In the genomic region with DNA sequence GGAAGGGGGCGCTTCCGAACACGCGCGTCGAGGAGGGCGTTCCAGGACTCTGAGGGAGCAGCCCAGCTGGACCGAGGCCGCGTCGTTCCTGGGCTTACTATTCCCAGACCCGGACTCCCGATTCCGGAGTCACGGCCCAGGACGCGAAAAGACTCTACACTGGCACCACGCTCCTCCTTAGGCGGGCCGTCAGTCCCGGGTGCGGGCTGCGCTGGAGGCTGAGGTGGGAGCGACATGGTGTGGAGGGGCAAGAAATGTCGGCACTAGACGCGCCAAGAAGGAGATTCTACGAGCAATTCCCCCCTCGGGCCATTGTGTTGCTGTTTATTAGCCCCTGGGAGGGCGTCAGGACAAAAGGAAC, we compare ENCODE assay signal across 8 cellular contexts. TPM values are rescaled to one million over a fixed set of nuclear protein-coding genes. Genes with fewer than 3 reads are reported as not detected.
DNase-seq lines count a peak whose midpoint lies in the region; ATAC-seq, FAIRE-seq and TF ChIP-seq lines count a peak whose summit lies in the region.

No MANE protein-coding gene starts in this region.

- H3K9ac ChIP-seq in kidney (ENCODE audit: low read length in 2 of 2) (peak overlapping the region in 1 of 2 donors; percentile 51), stomach smooth muscle (ENCODE audit: low read length in 2 of 2) (peak overlapping the region; percentile 7 to 21)

- H3K9me3 ChIP-seq in kidney (ENCODE audit: control insufficient read depth in 1 of 2, low read length in 2 of 2) (no peaks in the 10 kb centered on the region), stomach smooth muscle (ENCODE audit: control insufficient read depth in 2 of 2, low read length in 2 of 2) (no peaks in the 10 kb centered on the region)

- H3K27ac ChIP-seq in kidney (ENCODE audit: low read depth in 2 of 2, low read length in 2 of 2), result no peak overlapping the region
- H3K27ac ChIP-seq in stomach smooth muscle (ENCODE audit: low read length), result no peak overlapping the region

- H3K27me3 ChIP-seq in stomach smooth muscle (ENCODE audit: control insufficient read depth in 1 of 2, insufficient read depth in 2 of 2, low read length in 2 of 2), result no peaks in the 10 kb centered on the region

- FAIRE-seq in kidney (lab: Jason Lieb, UNC), result no peak

- intact Hi-C loops in kidney (cut with DNase I), result no loop called here

- H3K36me3 ChIP-seq in kidney (ENCODE audit: control insufficient read depth in 1 of 2, insufficient read depth in 2 of 2, low read length in 2 of 2) (no peaks in the 10 kb centered on the region), stomach smooth muscle (ENCODE audit: control insufficient read depth in 2 of 2, insufficient read depth in 2 of 2, low read length in 2 of 2) (no peaks in the 10 kb centered on the region)

- H3K4me3 ChIP-seq in astrocyte of the spinal cord (ENCODE audit: low read depth, low read length), result peak overlapping the region; percentile 58
- H3K4me3 ChIP-seq in kidney (ENCODE audit: low read length in 2 of 2), result peak overlapping the region; percentile 78 to 82
- H3K4me3 ChIP-seq in stomach smooth muscle (ENCODE audit: low read length in 2 of 2), result peak overlapping the region; percentile 71 to 78

- TF ChIP-seq CTCF in astrocyte of the spinal cord (IDR thresholded peaks at IDR 0.05; ENCODE audit: low read depth, low read length), result no peak
- TF ChIP-seq CTCF in kidney (IDR thresholded peaks at IDR 0.05; ENCODE audit: borderline replicate concordance, extremely low read depth, insufficient read depth), result no peak

- DNase-seq in Ammon's horn (ENCODE audit: low spot score) (peak; percentile 20), astrocyte of the spinal cord (ENCODE audit: low read depth, low spot score) (peak; percentile 4), kidney (peak; percentile 62), islet precursor cell (no peak), NCI-H748 (lab: John Stamatoyannopoulos, UW; ENCODE audit: unreplicated experiment) (no peak)

- H3K4me1 ChIP-seq in kidney (ENCODE audit: control insufficient read depth in 1 of 2, insufficient read depth in 1 of 2, low read depth in 1 of 2, low read length in 2 of 2), result peaks cover 0 to 6% of the 10 kb centered on the region in 2 donors
- peaks cover 19% of the 10 kb centered on the region for H3K4me1 ChIP-seq in stomach smooth muscle (ENCODE audit: control insufficient read depth, insufficient read depth, low read length)

- ATAC-seq in GM19395 (IDR thresholded peaks at IDR 0.05; ENCODE audit: unreplicated experiment) (peak; percentile 48), HG03442 (IDR thresholded peaks at IDR 0.05; ENCODE audit: unreplicated experiment) (peak; percentile 22)

- in situ Hi-C loops in astrocyte of the spinal cord (cut with HindIII; ENCODE audit: low sequenced_read_pairs), result no loop called here

RNA-seq across cellular contexts. Expression of a gene that starts 0.6 kb away (rescaled TPM):
- total RNA-seq in kidney, result 1.9 TPM
- 1.4 TPM for polyA plus RNA-seq in kidney (ENCODE audit: insufficient read depth, low read depth, low replicate concordance)

RNA-seq across cellular contexts. Expression of a gene that starts 26.9 kb away (rescaled TPM):
- 48.3 TPM for total RNA-seq in kidney
- 29.1 TPM for polyA plus RNA-seq in kidney (ENCODE audit: insufficient read depth, low read depth, low replicate concordance)

Comparison
In these comparisons a context has a peak if more than half of its experiments do, and no peak if none do; other contexts are left out.
1. DNase-seq: peak in Ammon's horn (single experiment), astrocyte of the spinal cord (single experiment) and kidney (single experiment); none in islet precursor cell (single experiment) and NCI-H748 (single experiment).
2. Peak in every context shown above with its lines, with median percentiles within 50 percentile points of each other: H3K4me3 ChIP-seq.